In genomic region chr6:83429857-83430605, GRCh38 we compare ENCODE assay signal across 8 cellular contexts. TPM values are rescaled to one million over a fixed set of nuclear protein-coding genes. Genes with fewer than 3 reads are reported as not detected.
DNase-seq lines count a peak whose midpoint lies in the region; ATAC-seq lines count a peak whose summit lies in the region.

No MANE protein-coding gene starts in this region.

- intact Hi-C loops in Right ventricle myocardium superior (cut with DNase I): no loop called here
- intact Hi-C loops in posterior vena cava (cut with DNase I): loop anchor here in 1 of 2 donors (5.0 kb wide), 1 partner anchor 82 kb away; the partner anchor contains the start of gene PRSS35

- DNase-seq in UCSD-AML1 (lab: John Stamatoyannopoulos, UW; ENCODE audit: unreplicated experiment): peak; percentile 37
- no peak for DNase-seq in Right ventricle myocardium superior
- DNase-seq in pons (ENCODE audit: low spot score): peak; percentile 46
- DNase-seq in stimulated activated naive CD4-positive, alpha-beta T cell treated with Interleukin-2 at 50 U/mL for 16 hours (lab: John Stamatoyannopoulos, UW): no peak
- DNase-seq in posterior vena cava (ENCODE audit: low spot score): no peak

- ATAC-seq in GM18909 (IDR thresholded peaks at IDR 0.05; ENCODE audit: poor library complexity, unreplicated experiment) (peak; percentile 9), HG03095 (IDR thresholded peaks at IDR 0.05; ENCODE audit: unreplicated experiment) (peak; percentile 11), Right ventricle myocardium superior (ENCODE audit: poor library complexity) (peak; percentile 51), HG03196 (IDR thresholded peaks at IDR 0.05; ENCODE audit: unreplicated experiment) (no peak)

RNA-seq across cellular contexts. Expression of gene ME1, which starts 0.8 kb away (rescaled TPM):
- 24.7 TPM for total RNA-seq in Right ventricle myocardium superior
- total RNA-seq in posterior vena cava: 10 to 100 TPM; 12.8 to 14.5 TPM

Comparison
In these comparisons a context has a peak if more than half of its experiments do, and no peak if none do; other contexts are left out.
1. DNase-seq: peak in UCSD-AML1 (single experiment) and pons (single experiment); none in Right ventricle myocardium superior (single experiment), stimulated activated naive CD4-positive, alpha-beta T cell treated with Interleukin-2 at 50 U/mL for 16 hours (single experiment) and posterior vena cava (single experiment).